In genomic region chr2:233435436-233436190, GRCh38 we compare ENCODE assay signal across 20 cellular contexts.
A peak's percentile ranks its signal among the peaks of the same experiment; 100 is the strongest.
DNase-seq lines count a peak whose midpoint lies in the region; ATAC-seq and TF ChIP-seq lines count a peak whose summit lies in the region.
"Had no signal": no experiment of that assay in that cellular context is flagged by ENCODE, and none has a peak within 500 bp of the region (broad histone marks: within the 10 kb centered on the region; RNA-seq: fewer than 3 reads in every experiment).

No MANE protein-coding gene starts in this region.

- H3K4me1 ChIP-seq in Peyer's patch (no peaks in the 10 kb centered on the region), stomach (peaks cover 38 to 74% (median 44%) of the 10 kb centered on the region in 4 donors)
- H3K4me1 ChIP-seq: body of pancreas had no signal

- H3K27me3 ChIP-seq in Peyer's patch (no peaks in the 10 kb centered on the region), stomach (no peaks in the 10 kb centered on the region)
- H3K27me3 ChIP-seq: body of pancreas, spleen had no signal

- H3K27ac ChIP-seq in Peyer's patch (no peak overlapping the region), stomach (peak overlapping the region; percentile 26 to 69 (median 53))
- H3K27ac ChIP-seq: body of pancreas, C4-2B, spleen had no signal

- TF ChIP-seq EP300 in stomach (IDR thresholded peaks at IDR 0.05), result no peak

- H3K4me3 Mint-ChIP-seq in activated T-cell treated with anti-CD3 and anti-CD28 coated beads, Interleukin-2, amount 50 U/mL, for 24 hours, result no peak overlapping the region
- no peak overlapping the region for H3K4me3 Mint-ChIP-seq in natural killer cell treated with Interleukin-12 subunit alpha and Interleukin-12 subunit beta and Interleukin-15 and Interleukin-18, amount 100 ng/mL, for 72 hours
- H3K4me3 Mint-ChIP-seq: activated CD4-positive, alpha-beta T cell treated with anti-CD3 and anti-CD28 coated beads, Interleukin-2, amount 10 ng/mL, durations not matched to agents 24 days and 14 days; activated naive CD8-positive, alpha-beta T cell; mesothelial cell of epicardium; nephron progenitor cell had no signal

- peak; percentile 25 for DNase-seq in activated T-cell treated with anti-CD3 and anti-CD28 coated beads, Interleukin-2, amount 50 U/mL, for 24 hours
- DNase-seq in activated T-cell treated with anti-CD3 and anti-CD28 coated beads, Interleukin-2, amount 50 U/mL, for 48 hours, result no peak
- peak in 2 of 3 donors; percentile 15 to 32 for DNase-seq in Peyer's patch
- DNase-seq in natural killer cell treated with Interleukin-12 subunit alpha and Interleukin-12 subunit beta and Interleukin-15 and Interleukin-18, amount 100 ng/mL, for 72 hours (ENCODE audit: low spot score), result peak; percentile 58
- peak; percentile 24 for DNase-seq in stomach
- DNase-seq in NCI-H2081 (lab: John Stamatoyannopoulos, UW), result no peak
- DNase-seq in NCI-H526 (lab: John Stamatoyannopoulos, UW), result no peak
- no peak for DNase-seq in NCI-H2107 treated with DMSO at 0.1 percent for 48 hours (lab: John Stamatoyannopoulos, UW; ENCODE audit: unreplicated experiment)
- DNase-seq: ACHN; activated CD4-positive, alpha-beta T cell treated with anti-CD3 and anti-CD28 coated beads, Interleukin-2, amount 10 ng/mL, durations not matched to agents 24 days and 14 days; body of pancreas; glutamatergic neuron; NCI-H1417; nephron progenitor cell; Right ventricle myocardium superior; stimulated activated CD4-positive, alpha-beta T cell treated with anti-CD3 and anti-CD28 coated beads, Interleukin-4, amount 100 ng/mL, for 4 hours had no signal

- H3K27ac Mint-ChIP-seq in activated T-cell treated with anti-CD3 and anti-CD28 coated beads, Interleukin-2, amount 50 U/mL, for 24 hours, result peak overlapping the region; percentile 50
- H3K27ac Mint-ChIP-seq in natural killer cell treated with Interleukin-12 subunit alpha and Interleukin-12 subunit beta and Interleukin-15 and Interleukin-18, amount 100 ng/mL, for 72 hours, result no peak overlapping the region
- H3K27ac Mint-ChIP-seq: activated CD4-positive, alpha-beta T cell treated with anti-CD3 and anti-CD28 coated beads, Interleukin-2, amount 10 ng/mL, durations not matched to agents 24 days and 14 days; mesothelial cell of epicardium had no signal

- no peak for TF ChIP-seq POLR2A in Peyer's patch (IDR thresholded peaks at IDR 0.05)
- no peak for TF ChIP-seq POLR2A in stomach (IDR thresholded peaks at IDR 0.05)

- peaks cover 0 to 64% (median 0%) of the 10 kb centered on the region in 3 donors for H3K36me3 ChIP-seq in Peyer's patch
- H3K36me3 ChIP-seq in stomach, result peaks cover 52 to 64% (median 60%) of the 10 kb centered on the region in 4 donors

- H3K9me3 ChIP-seq in Peyer's patch (no peaks in the 10 kb centered on the region), stomach (no peaks in the 10 kb centered on the region)
- H3K9me3 ChIP-seq: body of pancreas, spleen had no signal

- no peak overlapping the region for H3K4me3 ChIP-seq in Peyer's patch
- no peak overlapping the region for H3K4me3 ChIP-seq in stomach
- H3K4me3 ChIP-seq: body of pancreas, spleen had no signal

- intact Hi-C loops in stomach (cut with DNase I; ENCODE audit: low total_unique reads), result no loop called here

- ATAC-seq in natural killer cell treated with Interleukin-12 subunit alpha and Interleukin-12 subunit beta and Interleukin-15 and Interleukin-18, amount 100 ng/mL, for 72 hours, result no peak
- ATAC-seq: body of pancreas had no signal

- WGBS in stomach, 5 donors, result 74 to 93% (median 77%) methylated on average over 17 to 18 of the region's 18 CpGs

- peaks cover 7% of the 10 kb centered on the region for H3K4me1 Mint-ChIP-seq in activated T-cell treated with anti-CD3 and anti-CD28 coated beads, Interleukin-2, amount 50 U/mL, for 24 hours (ENCODE audit: low read depth)
- peaks cover 8 to 18% of the 10 kb centered on the region in 2 donors for H3K4me1 Mint-ChIP-seq in natural killer cell treated with Interleukin-12 subunit alpha and Interleukin-12 subunit beta and Interleukin-15 and Interleukin-18, amount 100 ng/mL, for 72 hours (ENCODE audit: low read depth in 2 of 2)

- no peak for TF ChIP-seq CTCF in Peyer's patch (IDR thresholded peaks at IDR 0.05)
- TF ChIP-seq CTCF in stomach (IDR thresholded peaks at IDR 0.05), result no peak

- H3K9me3 Mint-ChIP-seq in activated T-cell treated with anti-CD3 and anti-CD28 coated beads, Interleukin-2, amount 50 U/mL, for 24 hours, result no peaks in the 10 kb centered on the region
- H3K9me3 Mint-ChIP-seq in natural killer cell treated with Interleukin-12 subunit alpha and Interleukin-12 subunit beta and Interleukin-15 and Interleukin-18, amount 100 ng/mL, for 72 hours, result no peaks in the 10 kb centered on the region
- H3K9me3 Mint-ChIP-seq: activated CD4-positive, alpha-beta T cell treated with anti-CD3 and anti-CD28 coated beads, Interleukin-2, amount 10 ng/mL, durations not matched to agents 24 days and 14 days had no signal

- peaks cover 80% of the 10 kb centered on the region for H3K36me3 Mint-ChIP-seq in activated T-cell treated with anti-CD3 and anti-CD28 coated beads, Interleukin-2, amount 50 U/mL, for 24 hours (ENCODE audit: low read depth)
- H3K36me3 Mint-ChIP-seq in natural killer cell treated with Interleukin-12 subunit alpha and Interleukin-12 subunit beta and Interleukin-15 and Interleukin-18, amount 100 ng/mL, for 72 hours, result peaks cover 11% of the 10 kb centered on the region

- H3K27me3 Mint-ChIP-seq in activated T-cell treated with anti-CD3 and anti-CD28 coated beads, Interleukin-2, amount 50 U/mL, for 24 hours, result no peaks in the 10 kb centered on the region
- no peaks in the 10 kb centered on the region for H3K27me3 Mint-ChIP-seq in natural killer cell treated with Interleukin-12 subunit alpha and Interleukin-12 subunit beta and Interleukin-15 and Interleukin-18, amount 100 ng/mL, for 72 hours
- H3K27me3 Mint-ChIP-seq: activated CD4-positive, alpha-beta T cell treated with anti-CD3 and anti-CD28 coated beads, Interleukin-2, amount 10 ng/mL, durations not matched to agents 24 days and 14 days; activated naive CD8-positive, alpha-beta T cell had no signal

Comparison
In these comparisons a context has a peak if more than half of its experiments do, and no peak if none do; other contexts are left out.
1. DNase-seq: peak in activated T-cell treated with anti-CD3 and anti-CD28 coated beads, Interleukin-2, amount 50 U/mL, for 24 hours (single experiment), Peyer's patch (2 of 3), natural killer cell treated with Interleukin-12 subunit alpha and Interleukin-12 subunit beta and Interleukin-15 and Interleukin-18, amount 100 ng/mL, for 72 hours (single experiment) and stomach (single experiment); none in activated T-cell treated with anti-CD3 and anti-CD28 coated beads, Interleukin-2, amount 50 U/mL, for 48 hours (0 of 2), NCI-H2081 (0 of 2), NCI-H526 (0 of 2) and NCI-H2107 treated with DMSO at 0.1 percent for 48 hours (single experiment).
2. H3K27ac ChIP-seq: peak in stomach (5 of 5); none in Peyer's patch (0 of 4).